9 cellular contexts compared by ENCODE assay signal in the genomic region with DNA sequence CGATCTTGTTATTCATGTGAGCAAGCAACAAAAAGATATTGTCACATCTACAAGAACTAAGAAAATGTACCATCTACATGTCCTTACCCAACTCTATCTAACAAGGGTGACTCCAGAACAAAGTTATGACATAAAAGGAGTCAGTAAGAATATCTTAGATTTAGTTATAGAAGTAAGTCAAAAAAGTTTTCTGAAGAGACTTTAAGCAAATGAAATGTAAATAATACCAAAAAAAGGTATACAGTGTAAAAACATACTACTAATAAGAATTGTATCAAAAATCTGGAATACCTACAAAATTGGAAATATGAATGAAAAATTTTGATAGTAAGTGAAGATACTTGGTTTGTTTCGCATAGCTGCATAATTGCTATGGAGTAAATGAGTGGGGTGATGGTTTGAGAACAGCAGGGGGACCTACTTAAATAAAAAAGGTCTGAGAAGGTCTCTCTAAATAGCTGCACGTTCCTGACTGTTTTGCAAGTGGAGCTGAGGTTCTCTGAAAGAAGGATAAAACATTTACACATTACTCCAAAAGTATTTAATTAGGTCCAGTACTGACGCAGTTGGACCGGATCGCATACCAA. TPM values are rescaled to one million over a fixed set of nuclear protein-coding genes. Genes with fewer than 3 reads are reported as not detected.
DNase-seq lines count a peak whose midpoint lies in the region; ATAC-seq and TF ChIP-seq lines count a peak whose summit lies in the region.
"Had no signal": no experiment of that assay in that cellular context is flagged by ENCODE, and none has a peak within 500 bp of the region (broad histone marks: within the 10 kb centered on the region; RNA-seq: fewer than 3 reads in every experiment).

No MANE protein-coding gene starts in this region.

- DNase-seq in activated T-cell treated with anti-CD3 and anti-CD28 coated beads, Interleukin-2, amount 50 U/mL, for 4 hours: no peak
- no peak for DNase-seq in activated T-cell treated with anti-CD3 and anti-CD28 coated beads for 4 hours
- DNase-seq in SK-MEL-5 (ENCODE audit: low read depth, low spot score): peak; percentile 36
- DNase-seq in epithelial cell of prostate (ENCODE audit: low read depth, low spot score): no peak
- DNase-seq in NCI-H2081 (lab: John Stamatoyannopoulos, UW): no peak
- DNase-seq in GM10266 (ENCODE audit: extremely low spot score): no peak

- no peak for ATAC-seq in activated T-cell treated with anti-CD3 and anti-CD28 coated beads, Interleukin-2, amount 50 U/mL, for 4 hours
- ATAC-seq in HG03378 (IDR thresholded peaks at IDR 0.05; ENCODE audit: unreplicated experiment): no peak

- peaks cover 0 to 19% (median 10%) of the 10 kb centered on the region in 5 donors for H3K4me1 ChIP-seq in subcutaneous abdominal adipose tissue (ENCODE audit: control insufficient read depth in 5 of 5, insufficient read depth in 5 of 5, low read length in 5 of 5)

- in situ Hi-C loops in SK-MEL-5 (cut with HindIII; ENCODE audit: low pct_unique_long_range_greater_than_20kb, low sequenced_read_pairs): no loop called here

- peaks cover 0 to 3% (median 0%) of the 10 kb centered on the region in 5 donors for H3K9me3 ChIP-seq in subcutaneous abdominal adipose tissue (ENCODE audit: control insufficient read depth in 5 of 5, low read length in 5 of 5)

- H3K36me3 ChIP-seq in subcutaneous abdominal adipose tissue (ENCODE audit: control insufficient read depth in 5 of 5, insufficient read depth in 5 of 5, low read length in 5 of 5): no peaks in the 10 kb centered on the region

- H3K9ac ChIP-seq in subcutaneous abdominal adipose tissue (ENCODE audit: low read length in 5 of 5): peak overlapping the region in 2 of 5 donors; percentile 1 to 38

- H3K9me3 Mint-ChIP-seq in activated T-cell treated with anti-CD3 and anti-CD28 coated beads, Interleukin-2, amount 50 U/mL, for 4 hours: no peaks in the 10 kb centered on the region

- peaks cover 61% of the 10 kb centered on the region for H3K4me1 Mint-ChIP-seq in activated T-cell treated with anti-CD3 and anti-CD28 coated beads, Interleukin-2, amount 50 U/mL, for 4 hours (ENCODE audit: low read depth)

- peak overlapping the region in 4 of 5 donors; percentile 23 to 72 (median 54) for H3K4me3 ChIP-seq in subcutaneous abdominal adipose tissue (ENCODE audit: low read depth in 1 of 5, low read length in 5 of 5)

- no peaks in the 10 kb centered on the region for H3K27me3 Mint-ChIP-seq in activated T-cell treated with anti-CD3 and anti-CD28 coated beads, Interleukin-2, amount 50 U/mL, for 4 hours (ENCODE audit: low read depth)

- peak overlapping the region; percentile 84 for H3K4me3 Mint-ChIP-seq in activated T-cell treated with anti-CD3 and anti-CD28 coated beads, Interleukin-2, amount 50 U/mL, for 4 hours

- no peak for TF ChIP-seq CTCF in GM10266 (IDR thresholded peaks at IDR 0.05; ENCODE audit: control insufficient read depth, insufficient read depth, low read depth, missing control alignments)

- H3K27me3 ChIP-seq in subcutaneous abdominal adipose tissue (ENCODE audit: control insufficient read depth in 5 of 5, insufficient read depth in 4 of 5, low read length in 5 of 5): no peaks in the 10 kb centered on the region

- H3K27ac ChIP-seq in epithelial cell of prostate (peak overlapping the region; percentile 63), subcutaneous abdominal adipose tissue (ENCODE audit: low read depth, low read length) (no peak overlapping the region)

- H3K36me3 Mint-ChIP-seq in activated T-cell treated with anti-CD3 and anti-CD28 coated beads, Interleukin-2, amount 50 U/mL, for 4 hours (ENCODE audit: insufficient read depth): no peaks in the 10 kb centered on the region

RNA-seq across cellular contexts. Expression of gene ENPP6, which starts 51.0 kb away (rescaled TPM):
- under 1 TPM in 1 of 3 donors, not detected in 2; 0.11 TPM for total RNA-seq in activated T-cell treated with anti-CD3 and anti-CD28 coated beads, Interleukin-2, amount 50 U/mL, for 4 hours
- not detected in 2 replicates for total RNA-seq in SK-MEL-5 (2014; rRNA removed; shearing (Covaris generic))
- not detected in 2 replicates for polyA plus RNA-seq in SK-MEL-5 (2015; cell fraction: cytosol; rRNA removed)
- polyA plus RNA-seq in SK-MEL-5 (2015; cell fraction: nucleus; rRNA removed): not detected in 2 replicates
- total RNA-seq: Right ventricle myocardium superior had no signal
